Comparison of ENCODE assay signal across 13 cellular contexts in genomic region chr2:106261871-106262321, GRCh38.
"Had no signal": no experiment of that assay in that cellular context is flagged by ENCODE, and none has a peak within 500 bp of the region (broad histone marks: within the 10 kb centered on the region; RNA-seq: fewer than 3 reads in every experiment).

No MANE protein-coding gene starts in this region.

- H3K27me3 Mint-ChIP-seq: activated CD8-positive, alpha-beta T cell treated with anti-CD3 and anti-CD28 coated beads for 36 hours; activated naive CD8-positive, alpha-beta T cell; brain had no signal

- H3K27ac ChIP-seq: thyroid gland had no signal

- H3K4me1 Mint-ChIP-seq: nephron progenitor cell had no signal

- H3K36me3 Mint-ChIP-seq: activated naive CD8-positive, alpha-beta T cell; brain; immature natural killer cell had no signal

- H3K4me3 Mint-ChIP-seq: activated CD8-positive, alpha-beta T cell treated with anti-CD3 and anti-CD28 coated beads for 36 hours; activated naive CD8-positive, alpha-beta T cell; brain; dendritic cell treated with granulocyte-macrophage colony-stimulating factor and Interleukin-4, amounts not matched to agents 40 ng/mL and 50 ng/mL, for 4 days; effector memory CD8-positive, alpha-beta T cell; nephron progenitor cell had no signal

- H3K9me3 Mint-ChIP-seq: activated CD8-positive, alpha-beta T cell treated with anti-CD3 and anti-CD28 coated beads for 36 hours; dendritic cell treated with granulocyte-macrophage colony-stimulating factor and Interleukin-4, amounts not matched to agents 40 ng/mL and 50 ng/mL, for 4 days; effector memory CD8-positive, alpha-beta T cell; immature natural killer cell had no signal

- H3K4me3 ChIP-seq: pancreas, thyroid gland had no signal

- H3K27me3 ChIP-seq: pancreas, thyroid gland had no signal

- ATAC-seq: activated CD8-positive, alpha-beta T cell treated with anti-CD3 and anti-CD28 coated beads for 36 hours; effector memory CD8-positive, alpha-beta T cell had no signal

- H3K4me1 ChIP-seq: thyroid gland had no signal

- DNase-seq: activated CD8-positive, alpha-beta memory T cell treated with anti-CD3 and anti-CD28 coated beads, Interleukin-2, amount 50 U/mL, for 4 hours; activated CD8-positive, alpha-beta T cell treated with anti-CD3 and anti-CD28 coated beads for 36 hours; amygdala; effector memory CD8-positive, alpha-beta T cell; immature natural killer cell; nephron progenitor cell; pancreas; stimulated activated CD4-positive, alpha-beta T cell treated with anti-CD3 and anti-CD28 coated beads, Interleukin-15, amount 100 ng/mL, for 24 hours; stimulated activated CD4-positive, alpha-beta T cell treated with anti-CD3 and anti-CD28 coated beads, Interleukin-4, amount 100 ng/mL, for 24 hours; thyroid gland had no signal

- H3K27ac Mint-ChIP-seq: activated CD8-positive, alpha-beta T cell treated with anti-CD3 and anti-CD28 coated beads for 36 hours; activated naive CD8-positive, alpha-beta T cell; brain; dendritic cell treated with granulocyte-macrophage colony-stimulating factor and Interleukin-4, amounts not matched to agents 40 ng/mL and 50 ng/mL, for 4 days; nephron progenitor cell had no signal

- H3K9me3 ChIP-seq: pancreas, thyroid gland had no signal

- H3K36me3 ChIP-seq: pancreas, thyroid gland had no signal
